Comparison of ENCODE assay signal across 2 cellular contexts in genomic region chr6:116286773-116287358, GRCh38.
TF ChIP-seq lines count a peak whose summit lies in the region.

No MANE protein-coding gene starts in this region.

TF ChIP-seq in IMR-90, 13 proteins besides CTCF, POLR2A, EP300 and RAD21:
- TF ChIP-seq MXI1 (IDR thresholded peaks at IDR 0.05; ENCODE audit: borderline replicate concordance, low read depth, low read length) (no peak), MAFK (IDR thresholded peaks at IDR 0.05; ENCODE audit: low read depth, low read length) (no peak), CEBPB (IDR thresholded peaks at IDR 0.05; ENCODE audit: low read depth, low read length) (peak; percentile 53; the same call in 1 of the 2 replicates), CHD1 (IDR thresholded peaks at IDR 0.05; ENCODE audit: low read depth, low read length) (no peak)

TF ChIP-seq in K562, 482 proteins besides CTCF, POLR2A, EP300 and RAD21:
- TF ChIP-seq CEBPB (tag; IDR thresholded peaks at IDR 0.05) = peak; percentile 70; the same call in 1 of the 2 replicates
- peak; percentile 15 for TF ChIP-seq MEIS2 (IDR thresholded peaks at IDR 0.05; ENCODE audit: partially characterized antibody)
- no peak for TF ChIP-seq AFF4 (CRISPR knock-in tag; IDR thresholded peaks at IDR 0.05)
- peak in 1 of 2 experiments; percentile 15; a peak in 2 of 4 replicates for TF ChIP-seq TRIM24 (IDR thresholded peaks at IDR 0.05)
- peak; percentile 61 for TF ChIP-seq CEBPG (CRISPR knock-in tag; IDR thresholded peaks at IDR 0.05)
- peak; percentile 89 to 94 for TF ChIP-seq CEBPG (tag; conservative IDR thresholded peaks at IDR 0.05 in 1 of 2, IDR thresholded peaks at IDR 0.05 in 1 of 2)
- peak; percentile 91 for TF ChIP-seq ATF3 (IDR thresholded peaks at IDR 0.05)
- TF ChIP-seq ATF3 (CRISPR knock-in tag; conservative IDR thresholded peaks at IDR 0.05) = no peak
- TF ChIP-seq IRF9 (tag; IDR thresholded peaks at IDR 0.05) = peak; percentile 61; the same call in 1 of the 2 replicates
- no peak for TF ChIP-seq TBP (optimal IDR thresholded peaks at IDR 0.05; ENCODE audit: low read depth, low read length)
- peak; percentile 58 for TF ChIP-seq PKNOX1 (IDR thresholded peaks at IDR 0.05)
- TF ChIP-seq ELF1 (tag; IDR thresholded peaks at IDR 0.05) = no peak
- TF ChIP-seq LCOR (CRISPR knock-in tag; IDR thresholded peaks at IDR 0.05) = no peak
- no peak for TF ChIP-seq ZNF57 (CRISPR knock-in tag; IDR thresholded peaks at IDR 0.05)
- TF ChIP-seq MYC (IDR thresholded peaks at IDR 0.05; ENCODE audit: low read depth, low read length) = peak; percentile 51; the same call in 1 of the 2 replicates
- no peak for TF ChIP-seq MYC (CRISPR knock-in tag; IDR thresholded peaks at IDR 0.05; ENCODE audit: borderline replicate concordance, low read depth)
